In genomic region chr4:113636438-113636818, GRCh38 we compare ENCODE assay signal across 9 cellular contexts.
DNase-seq lines count a peak whose midpoint lies in the region; ATAC-seq and TF ChIP-seq lines count a peak whose summit lies in the region.
"Had no signal": no experiment of that assay in that cellular context is flagged by ENCODE, and none has a peak within 500 bp of the region (broad histone marks: within the 10 kb centered on the region; RNA-seq: fewer than 3 reads in every experiment).

No MANE protein-coding gene starts in this region.

- H3K4me3 ChIP-seq in stomach, result no peak overlapping the region
- H3K4me3 ChIP-seq: pancreas had no signal

- no peaks in the 10 kb centered on the region for H3K9me3 ChIP-seq in stomach
- H3K9me3 ChIP-seq: pancreas had no signal

- H3K27me3 Mint-ChIP-seq in CD14-positive monocyte (ENCODE audit: low read depth in 3 of 3), result peaks cover 0 to 2% (median 0%) of the 10 kb centered on the region in 3 donors
- no peaks in the 10 kb centered on the region for H3K27me3 Mint-ChIP-seq in activated T-helper 2 cell treated with anti-CD3 and anti-CD28 coated beads, Interferon-gamma antibody, Interleukin-2, Interleukin-4, amounts not matched to agents 10 μg/mL and 5 μg/mL and 100 μg/mL, durations not matched to agents 14 hours and 24 hours and 36 hours (ENCODE audit: low read depth)

- peak; percentile 30 for ATAC-seq in GM19025 (IDR thresholded peaks at IDR 0.05; ENCODE audit: low read depth, unreplicated experiment)
- peak; percentile 41 for ATAC-seq in HG03442 (IDR thresholded peaks at IDR 0.05; ENCODE audit: unreplicated experiment)
- ATAC-seq in GM19455 (IDR thresholded peaks at IDR 0.05; ENCODE audit: unreplicated experiment), result no peak

- no peaks in the 10 kb centered on the region for H3K27me3 ChIP-seq in stomach
- H3K27me3 ChIP-seq: pancreas had no signal

- H3K9me3 Mint-ChIP-seq in CD14-positive monocyte, result no peaks in the 10 kb centered on the region
- H3K9me3 Mint-ChIP-seq in activated T-helper 2 cell treated with anti-CD3 and anti-CD28 coated beads, Interferon-gamma antibody, Interleukin-2, Interleukin-4, amounts not matched to agents 10 μg/mL and 5 μg/mL and 100 μg/mL, durations not matched to agents 14 hours and 24 hours and 36 hours, result no peaks in the 10 kb centered on the region

- H3K36me3 Mint-ChIP-seq in CD14-positive monocyte, result no peaks in the 10 kb centered on the region
- H3K36me3 Mint-ChIP-seq in activated T-helper 2 cell treated with anti-CD3 and anti-CD28 coated beads, Interferon-gamma antibody, Interleukin-2, Interleukin-4, amounts not matched to agents 10 μg/mL and 5 μg/mL and 100 μg/mL, durations not matched to agents 14 hours and 24 hours and 36 hours (ENCODE audit: low read depth), result peaks cover 33% of the 10 kb centered on the region

- peak; percentile 21 for TF ChIP-seq CTCF in CD14-positive monocyte (IDR thresholded peaks at IDR 0.05)
- no peak for TF ChIP-seq CTCF in stomach (IDR thresholded peaks at IDR 0.05)

- peak overlapping the region in 4 of 5 donors; percentile 54 to 88 (median 74) for H3K27ac ChIP-seq in stomach

- no peak for TF ChIP-seq POLR2A in stomach (IDR thresholded peaks at IDR 0.05)

- H3K36me3 ChIP-seq in stomach, result no peaks in the 10 kb centered on the region
- H3K36me3 ChIP-seq: pancreas had no signal

- H3K27ac Mint-ChIP-seq in CD14-positive monocyte, result no peak overlapping the region
- peak overlapping the region; percentile 63 for H3K27ac Mint-ChIP-seq in activated T-helper 2 cell treated with anti-CD3 and anti-CD28 coated beads, Interferon-gamma antibody, Interleukin-2, Interleukin-4, amounts not matched to agents 10 μg/mL and 5 μg/mL and 100 μg/mL, durations not matched to agents 14 hours and 24 hours and 36 hours

- peaks cover 19% of the 10 kb centered on the region for H3K4me1 Mint-ChIP-seq in CD14-positive monocyte
- peaks cover 47% of the 10 kb centered on the region for H3K4me1 Mint-ChIP-seq in activated T-helper 2 cell treated with anti-CD3 and anti-CD28 coated beads, Interferon-gamma antibody, Interleukin-2, Interleukin-4, amounts not matched to agents 10 μg/mL and 5 μg/mL and 100 μg/mL, durations not matched to agents 14 hours and 24 hours and 36 hours (ENCODE audit: low read depth)

- no peak for TF ChIP-seq EP300 in stomach (IDR thresholded peaks at IDR 0.05)

- no peak overlapping the region for H3K4me3 Mint-ChIP-seq in CD14-positive monocyte
- peak overlapping the region; percentile 45 for H3K4me3 Mint-ChIP-seq in activated T-helper 2 cell treated with anti-CD3 and anti-CD28 coated beads, Interferon-gamma antibody, Interleukin-2, Interleukin-4, amounts not matched to agents 10 μg/mL and 5 μg/mL and 100 μg/mL, durations not matched to agents 14 hours and 24 hours and 36 hours (ENCODE audit: low read depth)

- DNase-seq in CD14-positive monocyte (ENCODE audit: low spot score) (no peak), stomach (no peak), NCI-H187 treated with DMSO at 0.1 percent for 48 hours (lab: John Stamatoyannopoulos, UW) (no peak), SK-N-DZ (ENCODE audit: low spot score) (no peak)
- no peak for DNase-seq in activated T-helper 2 cell treated with anti-CD3 and anti-CD28 coated beads, Interferon-gamma antibody, Interleukin-2, Interleukin-4, amounts not matched to agents 10 μg/mL and 5 μg/mL and 100 μg/mL, durations not matched to agents 14 hours and 24 hours and 36 hours (ENCODE audit: low spot score)
- DNase-seq: pancreas had no signal

- intact Hi-C loops in CD14-positive monocyte (cut with micrococcal nuclease) (no loop called here), stomach (cut with DNase I; ENCODE audit: low total_unique reads) (no loop called here)
- intact Hi-C loops in activated T-helper 2 cell treated with anti-CD3 and anti-CD28 coated beads, Interferon-gamma antibody, Interleukin-2, Interleukin-4, amounts not matched to agents 10 μg/mL and 5 μg/mL and 100 μg/mL, durations not matched to agents 14 hours and 24 hours and 36 hours (cut with micrococcal nuclease), result loop anchor here (1.0 kb wide), 2 partner anchors 9 to 126 kb away; no protein-coding TSS in a partner anchor

- 77 to 89% (median 85%) methylated on average over 3 of the region's 3 CpGs for WGBS in stomach, 5 donors

- peaks cover 39 to 83% (median 72%) of the 10 kb centered on the region in 4 donors for H3K4me1 ChIP-seq in stomach
